9 cellular contexts compared by ENCODE assay signal in genomic region chr5:116576043-116576713, GRCh38. TPM values are rescaled to one million over a fixed set of nuclear protein-coding genes. Genes with fewer than 3 reads are reported as not detected.
A peak's percentile ranks its signal among the peaks of the same experiment; 100 is the strongest.
DNase-seq lines count a peak whose midpoint lies in the region; ATAC-seq, FAIRE-seq and TF ChIP-seq lines count a peak whose summit lies in the region.
"Had no signal": no experiment of that assay in that cellular context is flagged by ENCODE, and none has a peak within 500 bp of the region (broad histone marks: within the 10 kb centered on the region; RNA-seq: fewer than 3 reads in every experiment).

No MANE protein-coding gene starts in this region.

- H2AFZ ChIP-seq in OCI-LY3 (ENCODE audit: low read depth, low read length) = peak overlapping the region; percentile 90

- DNase-seq in breast epithelium (ENCODE audit: low spot score in 2 of 2) (peak in 1 of 2 donors; percentile 30), iPS-NIHi7 (ENCODE audit: extremely low spot score) (peak; percentile 91), small intestine (peak; percentile 68), NCI-H2171 treated with DMSO at 0.1 percent for 48 hours (lab: John Stamatoyannopoulos, UW) (no peak)

- WGBS in small intestine, 3 donors = 4 to 5% (median 5%) methylated on average over 35 to 44 of the region's 44 CpGs

- FAIRE-seq in small intestine (lab: Jason Lieb, UNC) = no peak
- FAIRE-seq: TTC549 had no signal

- H4K20me1 ChIP-seq in BLaER1 treated with 17β-estradiol and CSF1 and Interleukin-3, amounts not matched to agents 10 nM and 100 nM = peaks cover 0 to 43% (median 30%) of the 10 kb centered on the region in 11 experiments; a peak in 19 of 22 replicates
- H4K20me1 ChIP-seq in OCI-LY3 (ENCODE audit: insufficient read depth, low read length) = no peaks in the 10 kb centered on the region

- H3K27ac ChIP-seq in BLaER1 treated with 17β-estradiol and CSF1 and Interleukin-3, amounts not matched to agents 10 nM and 100 nM = no peak overlapping the region
- H3K27ac ChIP-seq in OCI-LY3 (ENCODE audit: low read length) (peak overlapping the region; percentile 75), breast epithelium (peak overlapping the region; percentile 80 to 85), small intestine (ENCODE audit: low read depth in 1 of 2, low read length in 1 of 2) (peak overlapping the region in 1 of 2 donors; percentile 12)

- peak; percentile 17 for ATAC-seq in GM18873 (IDR thresholded peaks at IDR 0.05; ENCODE audit: low FRiP score, unreplicated experiment)
- ATAC-seq in HG03045 (IDR thresholded peaks at IDR 0.05; ENCODE audit: unreplicated experiment) = peak; percentile 45

- H3K79me2 ChIP-seq in OCI-LY3 (ENCODE audit: low read length) = no peaks in the 10 kb centered on the region

- no peaks in the 10 kb centered on the region for H3K36me3 ChIP-seq in BLaER1 treated with 17β-estradiol and CSF1 and Interleukin-3, amounts not matched to agents 10 nM and 100 nM
- H3K36me3 ChIP-seq in OCI-LY3 (replicated peaks; ENCODE audit: low read depth, low read length) (no peaks in the 10 kb centered on the region), breast epithelium (no peaks in the 10 kb centered on the region), small intestine (ENCODE audit: control insufficient read depth in 2 of 2, insufficient read depth in 2 of 2, low read length in 2 of 2) (no peaks in the 10 kb centered on the region)

- H3K9ac ChIP-seq in BLaER1 treated with 17β-estradiol and CSF1 and Interleukin-3, amounts not matched to agents 10 nM and 100 nM = no peak overlapping the region
- H3K9ac ChIP-seq in OCI-LY3 (ENCODE audit: low read length) = peak overlapping the region; percentile 74

- no peak for TF ChIP-seq POLR2A in breast epithelium (IDR thresholded peaks at IDR 0.05)

- peaks cover 72 to 81% (median 77%) of the 10 kb centered on the region in 11 experiments for H3K27me3 ChIP-seq in BLaER1 treated with 17β-estradiol and CSF1 and Interleukin-3, amounts not matched to agents 10 nM and 100 nM
- peaks cover 3% of the 10 kb centered on the region; the same call in 1 of the 2 replicates for H3K27me3 ChIP-seq in OCI-LY3 (ENCODE audit: low read depth, low read length)
- H3K27me3 ChIP-seq in breast epithelium = no peaks in the 10 kb centered on the region
- peaks cover 0 to 10% of the 10 kb centered on the region in 2 donors for H3K27me3 ChIP-seq in small intestine (ENCODE audit: control insufficient read depth in 2 of 2, insufficient read depth in 2 of 2, low read length in 2 of 2)

- peaks cover 29 to 52% (median 46%) of the 10 kb centered on the region in 10 experiments; a peak in 19 of 20 replicates for H3K4me1 ChIP-seq in BLaER1 treated with 17β-estradiol and CSF1 and Interleukin-3, amounts not matched to agents 10 nM and 100 nM
- H3K4me1 ChIP-seq in OCI-LY3 (ENCODE audit: low read length) (peaks cover 6% of the 10 kb centered on the region), breast epithelium (no peaks in the 10 kb centered on the region), small intestine (ENCODE audit: control insufficient read depth in 2 of 2, insufficient read depth in 1 of 2, low read depth in 1 of 2, low read length in 1 of 2) (no peaks in the 10 kb centered on the region)

- TF ChIP-seq CTCF in OCI-LY3 (IDR thresholded peaks at IDR 0.05; ENCODE audit: low read depth, low read length) (peak; percentile 78), breast epithelium (IDR thresholded peaks at IDR 0.05) (peak; percentile 71 to 80 (median 77))

- no peaks in the 10 kb centered on the region for H3K9me3 ChIP-seq in BLaER1 treated with 17β-estradiol and CSF1 and Interleukin-3, amounts not matched to agents 10 nM and 100 nM (replicated peaks in 1 of 11)
- no peaks in the 10 kb centered on the region for H3K9me3 ChIP-seq in OCI-LY3 (ENCODE audit: insufficient read depth, low read length)
- no peaks in the 10 kb centered on the region for H3K9me3 ChIP-seq in breast epithelium
- no peaks in the 10 kb centered on the region for H3K9me3 ChIP-seq in small intestine (ENCODE audit: control insufficient read depth, low read depth)

- intact Hi-C loops in breast epithelium (cut with DNase I; ENCODE audit: low total_unique reads) = no loop called here

- H3K4me3 ChIP-seq in BLaER1 treated with 17β-estradiol and CSF1 and Interleukin-3, amounts not matched to agents 10 nM and 100 nM = peak overlapping the region; percentile 49 to 70 (median 58); a peak in 18 of 20 replicates
- peak overlapping the region; percentile 83 for H3K4me3 ChIP-seq in OCI-LY3 (ENCODE audit: low read length)
- H3K4me3 ChIP-seq in breast epithelium = peak overlapping the region; percentile 68 to 83 (median 73)
- peak overlapping the region; percentile 36 to 84 for H3K4me3 ChIP-seq in small intestine (ENCODE audit: low read depth in 1 of 2, low read length in 2 of 2)

- H3K4me2 ChIP-seq in BLaER1 treated with 17β-estradiol and CSF1 and Interleukin-3, amounts not matched to agents 10 nM and 100 nM = peak overlapping the region; percentile 85 to 99 (median 89)
- H3K4me2 ChIP-seq in OCI-LY3 (ENCODE audit: low read length) = peak overlapping the region; percentile 98

RNA-seq across cellular contexts. Expression of gene SEMA6A, which starts 1.6 kb away (rescaled TPM):
- total RNA-seq in breast epithelium = 10 to 100 TPM; 33.9 to 40.3 (median 35.6) TPM
- 10 to 100 TPM; 12.9 to 13.5 (median 13.2) TPM for polyA plus RNA-seq in small intestine

Comparison
In these comparisons a context has a peak if more than half of its experiments do, and no peak if none do; other contexts are left out.
1. H3K27ac ChIP-seq: peak in OCI-LY3 (single experiment) and breast epithelium (2 of 2); none in BLaER1 treated with 17β-estradiol and CSF1 and Interleukin-3, amounts not matched to agents 10 nM and 100 nM (0 of 11).
2. Peak in every context shown above with its lines, with median percentiles within 50 percentile points of each other: H3K4me3 ChIP-seq.